In the genomic region with DNA sequence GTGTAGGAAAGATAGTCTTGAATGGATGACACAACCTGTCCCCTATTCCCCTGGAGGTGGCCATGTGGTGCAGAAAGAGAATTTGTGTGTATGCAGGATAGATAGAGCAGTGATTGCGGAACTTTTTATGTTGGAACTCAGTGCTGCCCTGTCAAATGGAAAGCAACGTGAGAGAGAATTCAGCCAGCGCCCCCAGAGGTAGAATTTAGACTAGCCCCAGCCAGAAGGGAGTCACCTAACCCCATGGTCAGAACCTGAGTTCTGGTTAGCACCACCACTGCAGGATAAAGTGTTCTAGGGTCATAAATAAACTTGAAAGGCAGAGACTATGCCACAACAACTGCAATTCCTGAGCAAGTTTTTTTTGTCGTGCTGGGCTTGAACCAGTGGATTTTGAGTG, we compare ENCODE assay signal across 17 cellular contexts.
DNase-seq lines count a peak whose midpoint lies in the region; ATAC-seq and TF ChIP-seq lines count a peak whose summit lies in the region.
"Had no signal": no experiment of that assay in that cellular context is flagged by ENCODE, and none has a peak within 500 bp of the region (broad histone marks: within the 10 kb centered on the region; RNA-seq: fewer than 3 reads in every experiment).

No MANE protein-coding gene starts in this region.

- H3K27ac Mint-ChIP-seq in endodermal cell = no peak overlapping the region
- no peak overlapping the region for H3K27ac Mint-ChIP-seq in immature natural killer cell

- H3K79me2 ChIP-seq in DOHH2 (ENCODE audit: control insufficient read depth, low read length) (no peaks in the 10 kb centered on the region), Karpas-422 (ENCODE audit: low read length) (no peaks in the 10 kb centered on the region)

- no peak overlapping the region for H2AFZ ChIP-seq in Karpas-422 (ENCODE audit: low read length)

- H3K9me2 ChIP-seq in DOHH2 (replicated peaks; ENCODE audit: control insufficient read depth, low read length) = no peaks in the 10 kb centered on the region
- H3K9me2 ChIP-seq in Karpas-422 (replicated peaks; ENCODE audit: insufficient read depth, low read length) = no peaks in the 10 kb centered on the region

- no peaks in the 10 kb centered on the region for H3F3A ChIP-seq in DOHH2 (ENCODE audit: control insufficient read depth, insufficient read depth)

- no peak for TF ChIP-seq POLR2A in erythroblast (IDR thresholded peaks at IDR 0.05; ENCODE audit: low read length)

- DNase-seq in Karpas-422 (peak; percentile 48), endodermal cell (peak; percentile 83), DMS153 treated with DMSO at 0.1 percent for 48 hours (lab: John Stamatoyannopoulos, UW; ENCODE audit: unreplicated experiment) (no peak), erythroblast (lab: John Stamatoyannopoulos, UW) (no peak), NCI-H1930 (lab: John Stamatoyannopoulos, UW) (no peak), immature natural killer cell (no peak)
- DNase-seq: activated CD4-positive, alpha-beta T cell treated with anti-CD3 and anti-CD28 coated beads, Interleukin-2, amount 50 U/mL, for 48 hours; caudate nucleus; EL; head of caudate nucleus; left lung; NCI-H1092; NCI-H446; stimulated activated CD4-positive, alpha-beta T cell treated with anti-CD3 and anti-CD28 coated beads, Interleukin-1b, Interleukin-23, amount 100 ng/mL, for 48 hours had no signal

- H3K9me3 ChIP-seq in DOHH2 (ENCODE audit: control insufficient read depth, insufficient read depth, low read length) (no peaks in the 10 kb centered on the region), Karpas-422 (ENCODE audit: low read length) (peaks cover 11% of the 10 kb centered on the region; the same call in 1 of the 2 replicates), endodermal cell (ENCODE audit: control insufficient read depth, low read length) (no peaks in the 10 kb centered on the region)
- H3K9me3 ChIP-seq: left lung had no signal

- H3K9me3 Mint-ChIP-seq in endodermal cell = no peaks in the 10 kb centered on the region
- peaks cover 0 to 18% (median 10%) of the 10 kb centered on the region in 6 donors for H3K9me3 Mint-ChIP-seq in immature natural killer cell

- H3K9ac ChIP-seq in Karpas-422 (ENCODE audit: low read length) = no peak overlapping the region
- no peak overlapping the region for H3K9ac ChIP-seq in endodermal cell (ENCODE audit: extremely low read depth, low read length, poor library complexity, severe bottlenecking)

- H3K4me1 ChIP-seq in DOHH2 (ENCODE audit: control insufficient read depth, low read length) (no peaks in the 10 kb centered on the region), Karpas-422 (ENCODE audit: low read length) (no peaks in the 10 kb centered on the region), endodermal cell (ENCODE audit: control insufficient read depth, insufficient read depth, low read length) (no peaks in the 10 kb centered on the region)
- H3K4me1 ChIP-seq: left lung had no signal

- WGBS in endodermal cell (ENCODE audit: insufficient coverage in 1 of 2, insufficient read length in 1 of 2), 2 experiments = 72 to 83% methylated on average over 3 to 4 of the region's 4 CpGs

- peak; percentile 73 for ATAC-seq in GM19395 (IDR thresholded peaks at IDR 0.05; ENCODE audit: unreplicated experiment)
- ATAC-seq: left lung had no signal

- no peaks in the 10 kb centered on the region for H3K36me3 ChIP-seq in DOHH2 (ENCODE audit: control insufficient read depth, low read length)
- no peaks in the 10 kb centered on the region for H3K36me3 ChIP-seq in Karpas-422 (ENCODE audit: insufficient read depth, low read length)
- H3K36me3 ChIP-seq in endodermal cell (ENCODE audit: control insufficient read depth, insufficient read depth, low read length) = no peaks in the 10 kb centered on the region
- H3K36me3 ChIP-seq: left lung had no signal

- no peak overlapping the region for H3K4me3 ChIP-seq in DOHH2 (ENCODE audit: low read length)
- no peak overlapping the region for H3K4me3 ChIP-seq in Karpas-422 (ENCODE audit: low read length)
- H3K4me3 ChIP-seq in endodermal cell (ENCODE audit: low read length) = no peak overlapping the region
- H3K4me3 ChIP-seq: left lung had no signal

- no peak overlapping the region for H3K4me3 Mint-ChIP-seq in endodermal cell
- H3K4me3 Mint-ChIP-seq in immature natural killer cell = no peak overlapping the region

- H3K27me3 ChIP-seq in DOHH2 (ENCODE audit: control insufficient read depth, low read length) (no peaks in the 10 kb centered on the region), Karpas-422 (ENCODE audit: low read length) (no peaks in the 10 kb centered on the region), endodermal cell (ENCODE audit: control insufficient read depth, insufficient read depth, low read length, poor library complexity, severe bottlenecking) (no peaks in the 10 kb centered on the region)
- H3K27me3 ChIP-seq: left lung had no signal

- no peaks in the 10 kb centered on the region for H3K4me1 Mint-ChIP-seq in endodermal cell
- H3K4me1 Mint-ChIP-seq in immature natural killer cell = no peaks in the 10 kb centered on the region

- H3K27me3 Mint-ChIP-seq in endodermal cell (ENCODE audit: insufficient read depth) (no peaks in the 10 kb centered on the region), immature natural killer cell (ENCODE audit: low read depth in 3 of 3) (no peaks in the 10 kb centered on the region)

- H3K36me3 Mint-ChIP-seq in endodermal cell (ENCODE audit: low read depth) (no peaks in the 10 kb centered on the region), immature natural killer cell (no peaks in the 10 kb centered on the region)

- H4K20me1 ChIP-seq in DOHH2 (ENCODE audit: control insufficient read depth, insufficient read depth, low read depth, low read length) (no peaks in the 10 kb centered on the region), Karpas-422 (ENCODE audit: insufficient read depth, low read depth, low read length) (no peaks in the 10 kb centered on the region)

- no peak overlapping the region for H3K4me2 ChIP-seq in DOHH2 (ENCODE audit: low read length)
- H3K4me2 ChIP-seq in Karpas-422 (ENCODE audit: low read depth, low read length, poor library complexity, severe bottlenecking) = no peak overlapping the region

- TF ChIP-seq CTCF in DOHH2 (IDR thresholded peaks at IDR 0.05; ENCODE audit: low read depth, low read length, poor library complexity, severe bottlenecking) (peak; percentile 34), endodermal cell (conservative IDR thresholded peaks at IDR 0.05) (peak; percentile 74)

- H3K27ac ChIP-seq in DOHH2 (ENCODE audit: low read depth, low read length) (no peak overlapping the region), Karpas-422 (ENCODE audit: low read length) (no peak overlapping the region), endodermal cell (ENCODE audit: low read depth, low read length) (no peak overlapping the region)
- H3K27ac ChIP-seq: left lung, RWPE1 had no signal

Comparison
In these comparisons a context has a peak if more than half of its experiments do, and no peak if none do; other contexts are left out.
1. DNase-seq: peak in Karpas-422 (single experiment) and endodermal cell (single experiment); none in DMS153 treated with DMSO at 0.1 percent for 48 hours (single experiment), erythroblast (0 of 2), NCI-H1930 (0 of 2) and immature natural killer cell (0 of 3).